ENCODE assay signal across 15 cellular contexts in the genomic region with DNA sequence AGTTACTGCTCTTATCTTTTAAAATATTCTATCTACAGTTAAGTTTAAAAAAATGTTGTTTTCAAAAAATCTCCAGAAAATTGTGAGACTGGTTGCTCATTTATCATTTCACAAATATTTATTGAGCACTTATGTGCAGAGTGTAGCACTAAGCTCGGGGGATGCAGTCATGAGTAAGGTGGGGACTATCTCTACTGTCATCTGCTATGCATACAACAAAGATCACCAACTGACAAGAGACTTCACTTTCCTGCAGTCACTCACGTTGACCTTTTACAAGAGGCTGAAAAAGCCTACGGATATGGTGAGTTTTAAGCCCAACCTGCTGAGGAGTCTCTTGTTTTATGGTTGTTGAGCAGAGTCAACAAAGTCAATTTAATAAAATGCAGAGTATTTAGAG.
DNase-seq lines count a peak whose midpoint lies in the region; ATAC-seq and TF ChIP-seq lines count a peak whose summit lies in the region.
"Had no signal": no experiment of that assay in that cellular context is flagged by ENCODE, and none has a peak within 500 bp of the region (broad histone marks: within the 10 kb centered on the region; RNA-seq: fewer than 3 reads in every experiment).

No MANE protein-coding gene starts in this region.

- H3K27ac ChIP-seq in mesendoderm (ENCODE audit: low read depth, low read length) (no peak overlapping the region), body of pancreas (no peak overlapping the region)
- H3K27ac ChIP-seq: SJSA1 had no signal

- no peak overlapping the region for H3K27ac Mint-ChIP-seq in stimulated activated naive CD8-positive, alpha-beta T cell treated with anti-CD3 and anti-CD28 coated beads, Interleukin-15, amount 100 ng/mL, for 72 hours
- H3K27ac Mint-ChIP-seq in T-helper 17 cell, result peak overlapping the region; percentile 43

- TF ChIP-seq CTCF in body of pancreas (IDR thresholded peaks at IDR 0.05), result no peak

- peaks cover 7% of the 10 kb centered on the region for H3K4me1 ChIP-seq in mesendoderm (ENCODE audit: control insufficient read depth, low read depth, low read length)
- H3K4me1 ChIP-seq in body of pancreas, result no peaks in the 10 kb centered on the region
- H3K4me1 ChIP-seq: BE2C, SJSA1 had no signal

- no peak overlapping the region for H2BK120ac ChIP-seq in mesendoderm (ENCODE audit: low read depth, low read length)

- H3K4me2 ChIP-seq in mesendoderm (ENCODE audit: low read length), result no peak overlapping the region

- H3K27me3 ChIP-seq in mesendoderm (ENCODE audit: insufficient read depth, low read length, poor library complexity) (no peaks in the 10 kb centered on the region), body of pancreas (no peaks in the 10 kb centered on the region)
- H3K27me3 ChIP-seq: BE2C, SJSA1 had no signal

- H3K36me3 Mint-ChIP-seq in T-helper 17 cell (ENCODE audit: low read depth), result no peaks in the 10 kb centered on the region

- no peak overlapping the region for H3K4ac ChIP-seq in mesendoderm (ENCODE audit: low read depth, low read length)

- intact Hi-C loops in body of pancreas (cut with DNase I), result no loop called here

- TF ChIP-seq POLR2A in body of pancreas (IDR thresholded peaks at IDR 0.05), result no peak

- no peak overlapping the region for H2BK15ac ChIP-seq in mesendoderm (replicated peaks; ENCODE audit: low read depth)

- no peak overlapping the region for H3K9ac ChIP-seq in mesendoderm (ENCODE audit: low read length)

- no peaks in the 10 kb centered on the region for H3K79me1 ChIP-seq in mesendoderm (ENCODE audit: low read length)

- H3K4me1 Mint-ChIP-seq in stimulated activated naive CD8-positive, alpha-beta T cell treated with anti-CD3 and anti-CD28 coated beads, Interleukin-15, amount 100 ng/mL, for 72 hours, result peaks cover 42% of the 10 kb centered on the region
- H3K4me1 Mint-ChIP-seq in T-helper 17 cell, result peaks cover 3% of the 10 kb centered on the region
- H3K4me1 Mint-ChIP-seq: IgD-negative memory B cell had no signal

- peak; percentile 89 for ATAC-seq in stimulated activated naive CD8-positive, alpha-beta T cell treated with anti-CD3 and anti-CD28 coated beads, Interleukin-15, Interleukin-2, amounts not matched to agents 100 U/mL and 50 U/mL, for 24 hours
- no peak for ATAC-seq in stimulated activated naive CD8-positive, alpha-beta T cell treated with anti-CD3 and anti-CD28 coated beads, Interleukin-15, amount 100 ng/mL, for 72 hours
- ATAC-seq in T-helper 17 cell (no peak), body of pancreas (no peak)
- ATAC-seq in activated CD4-positive, CD25-positive, alpha-beta regulatory T cell treated with anti-CD3 and anti-CD28 coated beads, Interleukin-2, amount 50 U/mL, for 24 hours, result no peak
- ATAC-seq: PC-3 had no signal

- DNase-seq in stimulated activated naive CD8-positive, alpha-beta T cell treated with anti-CD3 and anti-CD28 coated beads, Interleukin-15, Interleukin-2, amounts not matched to agents 100 U/mL and 50 U/mL, for 24 hours, result no peak
- no peak for DNase-seq in stimulated activated naive CD8-positive, alpha-beta T cell treated with anti-CD3 and anti-CD28 coated beads, Interleukin-15, amount 100 ng/mL, for 72 hours
- no peak for DNase-seq in T-helper 17 cell
- peak; percentile 39 for DNase-seq in mesendoderm
- DNase-seq in body of pancreas, result no peak
- DNase-seq in NCI-H345 (lab: John Stamatoyannopoulos, UW), result no peak
- DNase-seq: BE2C, DMS153, NCI-H1417, NCI-H2029 treated with DMSO at 0.1 percent for 48 hours, NCI-H510A treated with DMSO at 0.1 percent for 48 hours, PC-3 had no signal

- H3K4me3 ChIP-seq in mesendoderm (ENCODE audit: low read length), result no peak overlapping the region
- H3K4me3 ChIP-seq in body of pancreas, result no peak overlapping the region
- H3K4me3 ChIP-seq: SJSA1 had no signal

- no peak overlapping the region for H2BK5ac ChIP-seq in mesendoderm (ENCODE audit: low read length)

- no peaks in the 10 kb centered on the region for H3K9me3 Mint-ChIP-seq in stimulated activated naive CD8-positive, alpha-beta T cell treated with anti-CD3 and anti-CD28 coated beads, Interleukin-15, amount 100 ng/mL, for 72 hours
- H3K9me3 Mint-ChIP-seq: IgD-negative memory B cell had no signal

- no peak overlapping the region for H2AK5ac ChIP-seq in mesendoderm (ENCODE audit: low read length)

- H3K23ac ChIP-seq in mesendoderm (ENCODE audit: low read length), result no peak overlapping the region

- no peaks in the 10 kb centered on the region for H3K79me2 ChIP-seq in mesendoderm (ENCODE audit: control insufficient read depth, insufficient read depth, low read length)

- no peak overlapping the region for H4K8ac ChIP-seq in mesendoderm (ENCODE audit: low read depth, low read length)

- H3K36me3 ChIP-seq in mesendoderm (ENCODE audit: control insufficient read depth, insufficient read depth, low read length) (no peaks in the 10 kb centered on the region), body of pancreas (replicated peaks in 1 of 2; ENCODE audit: insufficient read depth in 1 of 2, low read depth in 2 of 2) (no peaks in the 10 kb centered on the region)
- H3K36me3 ChIP-seq: BE2C, SJSA1 had no signal

- H3K4me3 Mint-ChIP-seq in stimulated activated naive CD8-positive, alpha-beta T cell treated with anti-CD3 and anti-CD28 coated beads, Interleukin-15, amount 100 ng/mL, for 72 hours, result peak overlapping the region in 1 of 2 donors; percentile 66
- no peak overlapping the region for H3K4me3 Mint-ChIP-seq in T-helper 17 cell
- H3K4me3 Mint-ChIP-seq: IgD-negative memory B cell had no signal

- H3K56ac ChIP-seq in mesendoderm (ENCODE audit: low read length), result no peak overlapping the region

- H4K5ac ChIP-seq in mesendoderm (ENCODE audit: low read length), result no peak overlapping the region

- no peaks in the 10 kb centered on the region for H3K9me3 ChIP-seq in T-helper 17 cell (ENCODE audit: control insufficient read depth, low read length, poor library complexity, severe bottlenecking)
- no peaks in the 10 kb centered on the region for H3K9me3 ChIP-seq in body of pancreas
- H3K9me3 ChIP-seq: BE2C, SJSA1 had no signal

- WGBS in mesendoderm (ENCODE audit: extremely low coverage, insufficient coverage, low lambda C conversion rate), result no CpG with 5 or more reads among the region's 3 CpGs
- 45 to 58% methylated on average over 3 of the region's 3 CpGs for WGBS in body of pancreas, 2 donors

- H3K27me3 Mint-ChIP-seq in stimulated activated naive CD8-positive, alpha-beta T cell treated with anti-CD3 and anti-CD28 coated beads, Interleukin-15, amount 100 ng/mL, for 72 hours, result no peaks in the 10 kb centered on the region
- H3K27me3 Mint-ChIP-seq in T-helper 17 cell, result no peaks in the 10 kb centered on the region
- H3K27me3 Mint-ChIP-seq: IgD-negative memory B cell had no signal

- H3K18ac ChIP-seq in mesendoderm (ENCODE audit: low read length), result no peak overlapping the region
